15 cellular contexts compared by ENCODE assay signal in genomic region chr9:107019216-107019615, GRCh38.
A peak's percentile ranks its signal among the peaks of the same experiment; 100 is the strongest.
DNase-seq lines count a peak whose midpoint lies in the region; ATAC-seq and TF ChIP-seq lines count a peak whose summit lies in the region.
"Had no signal": no experiment of that assay in that cellular context is flagged by ENCODE, and none has a peak within 500 bp of the region (broad histone marks: within the 10 kb centered on the region; RNA-seq: fewer than 3 reads in every experiment).

No MANE protein-coding gene starts in this region.

- CTCF ChIA-PET in GM10248 (lab: Yijun Ruan, JAX): interaction anchor here (0.9 kb wide), 1 partner anchor 10 kb away, joined by 4 read pairs; no protein-coding TSS in a partner anchor

- no peak overlapping the region for H3K27ac ChIP-seq in heart right ventricle
- no peak overlapping the region for H3K27ac ChIP-seq in upper lobe of right lung
- H3K27ac ChIP-seq: cardiac muscle cell, epithelial cell of prostate had no signal

- intact Hi-C loops in Right ventricle myocardium inferior (cut with DNase I) (no loop called here), cardiac septum (cut with DNase I) (no loop called here), heart right ventricle (cut with DNase I) (loop anchor here in 1 of 10 donors (5.0 kb wide), 1 partner anchor 1273 kb away; no protein-coding TSS in a partner anchor), upper lobe of right lung (cut with DNase I) (no loop called here)

- H3K9me3 ChIP-seq in heart right ventricle (peaks cover 0 to 11% (median 0%) of the 10 kb centered on the region in 11 donors), upper lobe of right lung (no peaks in the 10 kb centered on the region)

- POLR2A ChIA-PET in GM10248 (lab: Yijun Ruan, JAX): no interaction called here

- ATAC-seq in Right ventricle myocardium inferior (peak; percentile 47), heart right ventricle (peak in 6 of 8 donors; percentile 32 to 81 (median 56)), upper lobe of right lung (no peak)
- ATAC-seq: activated CD4-positive, alpha-beta T cell treated with anti-CD3 and anti-CD28 coated beads for 36 hours; K562 had no signal

- 39 to 68% methylated on average over 3 of the region's 3 CpGs for WGBS in heart right ventricle, 2 donors

- H3K4me1 ChIP-seq in heart right ventricle (peaks cover 0 to 19% (median 7%) of the 10 kb centered on the region in 9 donors), upper lobe of right lung (no peaks in the 10 kb centered on the region)

- TF ChIP-seq CTCF in heart right ventricle (IDR thresholded peaks at IDR 0.05) (no peak), upper lobe of right lung (IDR thresholded peaks at IDR 0.05) (no peak), GM10248 (IDR thresholded peaks at IDR 0.05; ENCODE audit: control extremely low read depth, extremely low read depth, low read depth, missing control alignments) (no peak)

- no peak overlapping the region for H3K4me3 ChIP-seq in heart right ventricle
- H3K4me3 ChIP-seq in upper lobe of right lung: no peak overlapping the region
- H3K4me3 ChIP-seq: cardiac muscle cell, K562 had no signal

- H3K27me3 ChIP-seq in heart right ventricle (no peaks in the 10 kb centered on the region), upper lobe of right lung (no peaks in the 10 kb centered on the region)
- H3K27me3 ChIP-seq: cardiac muscle cell had no signal

- H3K36me3 ChIP-seq in heart right ventricle (no peaks in the 10 kb centered on the region), upper lobe of right lung (no peaks in the 10 kb centered on the region)
- H3K36me3 ChIP-seq: cardiac muscle cell had no signal

- DNase-seq in Right ventricle myocardium inferior (ENCODE audit: missing footprints): no peak
- no peak for DNase-seq in cardiac septum (ENCODE audit: low spot score)
- DNase-seq in amniotic stem cell (lab: John Stamatoyannopoulos, UW): peak; percentile 4
- no peak for DNase-seq in heart right ventricle
- peak; percentile 84 for DNase-seq in stromal cell of bone marrow (ENCODE audit: low read depth)
- no peak for DNase-seq in upper lobe of right lung
- DNase-seq in GM10248 (ENCODE audit: extremely low spot score): no peak
- no peak for DNase-seq in putamen (ENCODE audit: low spot score)
- DNase-seq: activated CD4-positive, alpha-beta T cell treated with anti-CD3 and anti-CD28 coated beads for 36 hours; naive B cell; NCI-H2029; small intestine had no signal

Comparison
In these comparisons a context has a peak if more than half of its experiments do, and no peak if none do; other contexts are left out.
1. DNase-seq: peak in amniotic stem cell (single experiment) and stromal cell of bone marrow (single experiment); none in Right ventricle myocardium inferior (single experiment), cardiac septum (single experiment), heart right ventricle (0 of 2), upper lobe of right lung (single experiment), GM10248 (single experiment) and putamen (single experiment).